14 cellular contexts compared by ENCODE assay signal in genomic region chr12:103369929-103370328, GRCh38.
DNase-seq lines count a peak whose midpoint lies in the region; ATAC-seq and TF ChIP-seq lines count a peak whose summit lies in the region.
"Had no signal": no experiment of that assay in that cellular context is flagged by ENCODE, and none has a peak within 500 bp of the region (broad histone marks: within the 10 kb centered on the region; RNA-seq: fewer than 3 reads in every experiment).

No MANE protein-coding gene starts in this region.

- H3K4me3 ChIP-seq in foreskin fibroblast (ENCODE audit: low read depth in 1 of 2, low read length in 2 of 2), result no peak overlapping the region
- H3K4me3 ChIP-seq: MG63, ovary had no signal

- CTCF ChIA-PET in GM10248 (lab: Yijun Ruan, JAX), result interaction anchor here (1.8 kb wide), 1 partner anchor 421 kb away, joined by 4 read pairs; no protein-coding TSS in a partner anchor

- ATAC-seq in GM18858 (IDR thresholded peaks at IDR 0.05; ENCODE audit: unreplicated experiment), result peak; percentile 80
- peak; percentile 86 for ATAC-seq in GM21390 (IDR thresholded peaks at IDR 0.05; ENCODE audit: unreplicated experiment)
- peak; percentile 84 for ATAC-seq in HG02938 (IDR thresholded peaks at IDR 0.05; ENCODE audit: unreplicated experiment)
- ATAC-seq in HG03565 (IDR thresholded peaks at IDR 0.05; ENCODE audit: unreplicated experiment), result peak; percentile 83

- POLR2A ChIA-PET in GM10248 (lab: Yijun Ruan, JAX), result no interaction called here

- no peak for TF ChIP-seq CTCF in GM10248 (IDR thresholded peaks at IDR 0.05; ENCODE audit: control extremely low read depth, extremely low read depth, low read depth, missing control alignments)
- no peak for TF ChIP-seq CTCF in foreskin fibroblast (IDR thresholded peaks at IDR 0.05; ENCODE audit: low read depth, low read length)

- DNase-seq in superior temporal gyrus (ENCODE audit: extremely low spot score) (no peak), GM10248 (ENCODE audit: extremely low spot score) (no peak), foreskin fibroblast (no peak)
- DNase-seq in activated CD4-positive, CD25-positive, alpha-beta regulatory T cell treated with anti-CD3 and anti-CD28 coated beads, Interleukin-2, amount 50 U/mL, for 72 hours, result no peak
- DNase-seq: activated naive CD4-positive, alpha-beta T cell treated with anti-CD3 and anti-CD28 coated beads, Interleukin-2, amount 50 U/mL, for 16 hours; caudate nucleus; hypothalamus; MG63; ovary; T1000 had no signal
